2 cellular contexts compared by ENCODE assay signal in genomic region chr9:33524431-33524947, GRCh38.
A peak's percentile ranks its signal among the peaks of the same experiment; 100 is the strongest.
TF ChIP-seq lines count a peak whose summit lies in the region.

No MANE protein-coding gene starts in this region.

TF ChIP-seq in K562, 482 proteins besides CTCF, POLR2A, EP300 and RAD21 (continued from another document and continues in another):
- TF ChIP-seq HNRNPUL1 (IDR thresholded peaks at IDR 0.05; ENCODE audit: low read length) (no peak), THAP7 (CRISPR knock-in tag; IDR thresholded peaks at IDR 0.05) (no peak), PHF20 (IDR thresholded peaks at IDR 0.05; ENCODE audit: partially characterized antibody) (no peak), USF1 (CRISPR knock-in tag; IDR thresholded peaks at IDR 0.05) (no peak), MBD1 (CRISPR knock-in tag; IDR thresholded peaks at IDR 0.05) (no peak), YY1 (IDR thresholded peaks at IDR 0.05; ENCODE audit: borderline replicate concordance in 1 of 3, control insufficient read depth in 1 of 3, extremely low read depth in 1 of 3, insufficient read depth in 3 of 3, insufficient read length in 1 of 3, insufficient replicate concordance in 2 of 3, low read depth in 1 of 3, low read length in 2 of 3) (peak in 1 of 3 experiments; percentile 44), ZNF639 (CRISPR knock-in tag; conservative IDR thresholded peaks at IDR 0.05 in 1 of 2, IDR thresholded peaks at IDR 0.05 in 1 of 2) (no peak), PTRF (tag; IDR thresholded peaks at IDR 0.05) (no peak), ATF6 (CRISPR knock-in tag; IDR thresholded peaks at IDR 0.05) (no peak), PHF8 (IDR thresholded peaks at IDR 0.05; ENCODE audit: borderline replicate concordance, low read length) (peak; percentile 20; the same call in 1 of the 2 replicates), ZBTB7A (IDR thresholded peaks at IDR 0.05; ENCODE audit: borderline replicate concordance, control insufficient read depth, low read depth, low read length) (0 out of 2 replicates have a peak, but pooled peaks have one; percentile 38)

TF ChIP-seq in liver, 16 proteins besides CTCF, POLR2A, EP300 and RAD21 (continued from another document):
- TF ChIP-seq RXRA (IDR thresholded peaks at IDR 0.05) (no peak), FOXA2 (IDR thresholded peaks at IDR 0.05) (no peak), HNF4A (conservative IDR thresholded peaks at IDR 0.05) (no peak)
TF ChIP-seq in liver: peak in this region for 0.
